In genomic region chr10:111890046-111890445, GRCh38 we compare ENCODE assay signal across 33 cellular contexts.
"Had no signal": no experiment of that assay in that cellular context is flagged by ENCODE, and none has a peak within 500 bp of the region (broad histone marks: within the 10 kb centered on the region; RNA-seq: fewer than 3 reads in every experiment).

No MANE protein-coding gene starts in this region.

- H3K27ac ChIP-seq: brain microvascular endothelial cell, coronary artery, dorsolateral prefrontal cortex, esophagus muscularis mucosa, foreskin keratinocyte, gastroesophageal sphincter, heart right ventricle, WERI-Rb-1 had no signal

- H3K4me3 ChIP-seq: coronary artery, dorsolateral prefrontal cortex, esophagus muscularis mucosa, gastroesophageal sphincter, heart right ventricle had no signal

- H3K36me3 Mint-ChIP-seq: activated naive CD8-positive, alpha-beta T cell had no signal

- FAIRE-seq: astrocyte, bronchial epithelial cell had no signal

- H3K36me3 ChIP-seq: brain microvascular endothelial cell, esophagus muscularis mucosa, gastroesophageal sphincter, heart right ventricle, WERI-Rb-1 had no signal

- H3K9me3 Mint-ChIP-seq: activated CD4-positive, alpha-beta memory T cell treated with anti-CD3 and anti-CD28 coated beads, Interleukin-2, amount 10 ng/mL, durations not matched to agents 7 days and 5 days; central memory CD8-positive, alpha-beta T cell had no signal

- H3K27ac Mint-ChIP-seq: activated CD4-positive, alpha-beta memory T cell treated with anti-CD3 and anti-CD28 coated beads, Interleukin-2, amount 10 ng/mL, durations not matched to agents 7 days and 5 days; activated CD4-positive, alpha-beta T cell treated with anti-CD3 and anti-CD28 coated beads for 36 hours; activated CD4-positive, alpha-beta T cell treated with anti-CD3 and anti-CD28 coated beads, Interleukin-2, amount 10 ng/mL, durations not matched to agents 24 days and 14 days; activated naive CD8-positive, alpha-beta T cell; activated T-helper 17 cell treated with anti-CD3 and anti-CD28 coated beads, Interleukin-2, amount 50 U/mL, for 72 hours; dendritic cell treated with granulocyte-macrophage colony-stimulating factor and Interleukin-4, amounts not matched to agents 40 ng/mL and 50 ng/mL, for 4 days; endodermal cell; T-helper 17 cell; T-helper 2 cell treated with Interferon-gamma antibody and Interleukin-4, amounts not matched to agents 5 μg/mL and 100 μg/mL, for 36 hours had no signal

- H3K4me1 ChIP-seq: esophagus muscularis mucosa, foreskin keratinocyte, gastroesophageal sphincter, heart right ventricle had no signal

- ATAC-seq: activated CD4-positive, alpha-beta T cell treated with anti-CD3 and anti-CD28 coated beads for 36 hours; activated T-cell treated with anti-CD3 and anti-CD28 coated beads, Interleukin-2, amount 50 U/mL, for 4 hours; activated T-helper 17 cell treated with anti-CD3 and anti-CD28 coated beads, Interleukin-2, amount 50 U/mL, for 72 hours; foreskin keratinocyte; gastroesophageal sphincter; heart right ventricle; T-helper 17 cell had no signal

- DNase-seq: activated CD4-positive, alpha-beta memory T cell treated with anti-CD3 and anti-CD28 coated beads, Interleukin-2, amount 10 ng/mL, durations not matched to agents 7 days and 5 days; activated CD4-positive, alpha-beta T cell treated with anti-CD3 and anti-CD28 coated beads for 36 hours; activated CD4-positive, alpha-beta T cell treated with anti-CD3 and anti-CD28 coated beads, Interleukin-2, amount 10 ng/mL, durations not matched to agents 24 days and 14 days; activated CD4-positive, CD25-positive, alpha-beta regulatory T cell; activated CD4-positive, CD25-positive, alpha-beta regulatory T cell treated with anti-CD3 and anti-CD28 coated beads, Interleukin-2, amount 50 U/mL, for 72 hours; activated effector memory CD4-positive, alpha-beta T cell treated with Interleukin-2 at 50 U/mL for 16 hours; activated gamma-delta T cell treated with Interleukin-2 at 50 U/mL for 16 hours; activated naive CD4-positive, alpha-beta T cell treated with anti-CD3 and anti-CD28 coated beads, Interleukin-2, amount 50 U/mL, for 16 hours; activated naive CD4-positive, alpha-beta T cell treated with Interleukin-2 at 50 U/mL for 16 hours; activated T-cell treated with anti-CD3 and anti-CD28 coated beads, Interleukin-2, amount 50 U/mL, for 4 hours; amniotic stem cell; anterior cingulate cortex; brain microvascular endothelial cell; dorsolateral prefrontal cortex; effector memory CD4-positive, alpha-beta T cell; endodermal cell; erythroblast; foreskin keratinocyte; heart right ventricle; T-helper 1 cell; T-helper 17 cell; T1000; WERI-Rb-1 had no signal

- H3K9me3 ChIP-seq: esophagus muscularis mucosa, gastroesophageal sphincter had no signal

- H3K4me1 Mint-ChIP-seq: activated CD4-positive, alpha-beta memory T cell treated with anti-CD3 and anti-CD28 coated beads, Interleukin-2, amount 10 ng/mL, durations not matched to agents 7 days and 5 days; activated CD4-positive, alpha-beta T cell treated with anti-CD3 and anti-CD28 coated beads for 36 hours; activated CD4-positive, alpha-beta T cell treated with anti-CD3 and anti-CD28 coated beads, Interleukin-2, amount 10 ng/mL, durations not matched to agents 24 days and 14 days; activated T-helper 17 cell treated with anti-CD3 and anti-CD28 coated beads, Interleukin-2, amount 50 U/mL, for 72 hours; central memory CD8-positive, alpha-beta T cell; T-helper 17 cell had no signal

- H3K27me3 Mint-ChIP-seq: activated CD4-positive, alpha-beta memory T cell treated with anti-CD3 and anti-CD28 coated beads, Interleukin-2, amount 10 ng/mL, durations not matched to agents 7 days and 5 days; activated CD4-positive, alpha-beta T cell treated with anti-CD3 and anti-CD28 coated beads for 36 hours; activated CD4-positive, alpha-beta T cell treated with anti-CD3 and anti-CD28 coated beads, Interleukin-2, amount 10 ng/mL, durations not matched to agents 24 days and 14 days; central memory CD8-positive, alpha-beta T cell; dendritic cell treated with granulocyte-macrophage colony-stimulating factor and Interleukin-4, amounts not matched to agents 40 ng/mL and 50 ng/mL, for 4 days; T-helper 17 cell had no signal

- H3K27me3 ChIP-seq: brain microvascular endothelial cell, esophagus muscularis mucosa, foreskin keratinocyte, gastroesophageal sphincter had no signal

- H3K4me3 Mint-ChIP-seq: activated CD4-positive, alpha-beta memory T cell treated with anti-CD3 and anti-CD28 coated beads, Interleukin-2, amount 10 ng/mL, durations not matched to agents 7 days and 5 days; activated CD4-positive, alpha-beta T cell treated with anti-CD3 and anti-CD28 coated beads for 36 hours; activated CD4-positive, alpha-beta T cell treated with anti-CD3 and anti-CD28 coated beads, Interleukin-2, amount 10 ng/mL, durations not matched to agents 24 days and 14 days; activated naive CD8-positive, alpha-beta T cell; activated T-cell treated with anti-CD3 and anti-CD28 coated beads, Interleukin-2, amount 50 U/mL, for 4 hours; activated T-helper 17 cell treated with anti-CD3 and anti-CD28 coated beads, Interleukin-2, amount 50 U/mL, for 72 hours; central memory CD8-positive, alpha-beta T cell; dendritic cell treated with granulocyte-macrophage colony-stimulating factor and Interleukin-4, amounts not matched to agents 40 ng/mL and 50 ng/mL, for 4 days; endodermal cell; T-helper 17 cell; T-helper 2 cell treated with Interferon-gamma antibody and Interleukin-4, amounts not matched to agents 5 μg/mL and 100 μg/mL, for 36 hours had no signal
